ENCODE assay signal across 23 cellular contexts in the genomic region with DNA sequence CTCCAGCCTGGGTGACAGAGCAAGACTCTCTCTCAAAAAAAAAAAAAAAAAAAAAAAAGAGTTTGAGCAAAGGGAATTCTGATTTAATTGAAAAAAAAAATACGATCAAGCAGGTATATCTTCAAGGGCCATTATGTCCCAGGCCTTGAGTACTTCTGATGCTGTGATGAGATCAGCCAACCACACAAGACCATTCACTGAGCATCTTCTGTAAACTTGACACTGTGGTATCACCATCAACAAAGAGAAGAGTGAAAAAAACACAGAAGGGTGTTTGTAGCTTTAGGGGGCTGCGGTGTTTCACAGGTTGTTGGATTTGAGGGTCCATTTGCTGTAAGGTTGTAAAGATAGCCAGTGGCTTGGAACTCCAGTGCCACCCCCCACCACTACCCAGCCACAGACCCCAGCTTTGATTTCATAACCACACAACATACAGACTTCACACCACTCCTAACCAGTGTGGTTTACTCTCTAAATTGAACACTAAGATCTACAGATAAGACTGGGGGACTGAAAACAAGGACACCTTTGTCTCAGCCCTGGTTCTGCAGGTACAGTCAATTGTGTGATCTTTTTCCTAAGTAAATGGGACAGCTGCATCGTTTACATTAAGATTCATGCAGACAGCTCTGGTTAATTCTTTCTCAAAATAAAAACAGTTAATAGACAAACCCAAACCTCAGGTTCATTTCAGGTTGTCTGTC.
DNase-seq lines count a peak whose midpoint lies in the region; ATAC-seq and TF ChIP-seq lines count a peak whose summit lies in the region.
"Had no signal": no experiment of that assay in that cellular context is flagged by ENCODE, and none has a peak within 500 bp of the region (broad histone marks: within the 10 kb centered on the region; RNA-seq: fewer than 3 reads in every experiment).

No MANE protein-coding gene starts in this region.

- H2AFZ ChIP-seq in SK-N-SH (ENCODE audit: low read depth) = no peak overlapping the region

- H3K36me3 ChIP-seq in SK-N-SH (replicated peaks in 1 of 2; ENCODE audit: control insufficient read depth in 1 of 2, insufficient read depth in 2 of 2, low read length in 1 of 2) = no peaks in the 10 kb centered on the region
- H3K36me3 ChIP-seq: gastroesophageal sphincter, ovary, right lobe of liver, stomach had no signal

- H3K27ac Mint-ChIP-seq in immature natural killer cell (peak overlapping the region in 4 of 6 donors; percentile 16 to 65 (median 46)), endothelial cell (ENCODE audit: unreplicated experiment) (no peak overlapping the region)
- peak overlapping the region; percentile 51 for H3K27ac Mint-ChIP-seq in stimulated activated effector memory CD8-positive, alpha-beta T cell treated with anti-CD3 and anti-CD28 coated beads, Interleukin-12 subunit alpha, Interleukin-12 subunit beta, amount 100 ng/mL, for 72 hours
- H3K27ac Mint-ChIP-seq: CD8-positive, alpha-beta T cell; HFFc6; type B pancreatic cell had no signal

- no peak overlapping the region for H3K9ac ChIP-seq in SK-N-SH

- H3K9me3 ChIP-seq in SK-N-SH = no peaks in the 10 kb centered on the region
- H3K9me3 ChIP-seq: gastroesophageal sphincter, ovary, right lobe of liver, stomach had no signal

- CTCF ChIA-PET in SK-N-SH (lab: Yijun Ruan, JAX) = interaction anchor here (0.6 to 8.6 kb wide), 7 partner anchors 15 to 458 kb away, joined by 3 to 111 read pairs (median 3); no protein-coding TSS in a partner anchor

- H3K4me2 ChIP-seq in SK-N-SH = no peak overlapping the region

- no peaks in the 10 kb centered on the region for H3K79me2 ChIP-seq in SK-N-SH (ENCODE audit: insufficient read depth)

- POLR2A ChIA-PET in SK-N-SH (lab: Yijun Ruan, JAX) = no interaction called here

- H3K27me3 ChIP-seq in SK-N-SH (ENCODE audit: insufficient read depth) = no peaks in the 10 kb centered on the region
- H3K27me3 ChIP-seq: dorsolateral prefrontal cortex, gastroesophageal sphincter, ovary, right lobe of liver, stomach had no signal

- no peaks in the 10 kb centered on the region for H3F3A ChIP-seq in SK-N-SH (replicated peaks; ENCODE audit: insufficient read depth)

- no peaks in the 10 kb centered on the region for H4K20me1 ChIP-seq in SK-N-SH (ENCODE audit: insufficient read depth)

- H3K4me3 Mint-ChIP-seq in immature natural killer cell (peak overlapping the region in 3 of 5 donors; percentile 33 to 60 (median 42)), endothelial cell (ENCODE audit: unreplicated experiment) (no peak overlapping the region)
- no peak overlapping the region for H3K4me3 Mint-ChIP-seq in stimulated activated effector memory CD8-positive, alpha-beta T cell treated with anti-CD3 and anti-CD28 coated beads, Interleukin-12 subunit alpha, Interleukin-12 subunit beta, amount 100 ng/mL, for 72 hours
- H3K4me3 Mint-ChIP-seq: CD8-positive, alpha-beta T cell; HFFc6; type B pancreatic cell had no signal

- H3K36me3 Mint-ChIP-seq in immature natural killer cell (peaks cover 0 to 13% (median 12%) of the 10 kb centered on the region in 3 donors), endothelial cell (ENCODE audit: low read depth, unreplicated experiment) (no peaks in the 10 kb centered on the region)
- peaks cover 13% of the 10 kb centered on the region for H3K36me3 Mint-ChIP-seq in stimulated activated effector memory CD8-positive, alpha-beta T cell treated with anti-CD3 and anti-CD28 coated beads, Interleukin-12 subunit alpha, Interleukin-12 subunit beta, amount 100 ng/mL, for 72 hours
- H3K36me3 Mint-ChIP-seq: type B pancreatic cell had no signal

- no peak for TF ChIP-seq RAD21 in SK-N-SH (IDR thresholded peaks at IDR 0.05; ENCODE audit: low read length)

- TF ChIP-seq CTCF in endothelial cell (IDR thresholded peaks at IDR 0.05; ENCODE audit: unreplicated experiment) (no peak), SK-N-SH (IDR thresholded peaks at IDR 0.05) (no peak)

- H3K4me1 ChIP-seq in SK-N-SH (ENCODE audit: control insufficient read depth in 1 of 2, insufficient read depth in 2 of 2, low read depth in 1 of 2, low read length in 1 of 2) = no peaks in the 10 kb centered on the region; a peak in 1 of 4 replicates

- WGBS in SK-N-SH (ENCODE audit: low lambda C conversion rate) = 80% methylated on average over 3 of the region's 3 CpGs

- peaks cover 12 to 26% (median 20%) of the 10 kb centered on the region in 3 donors for H3K27me3 Mint-ChIP-seq in immature natural killer cell (ENCODE audit: low read depth in 3 of 3)
- H3K27me3 Mint-ChIP-seq in endothelial cell (ENCODE audit: unreplicated experiment) = peaks cover 1% of the 10 kb centered on the region
- H3K27me3 Mint-ChIP-seq: type B pancreatic cell had no signal

- TF ChIP-seq EP300 in SK-N-SH (IDR thresholded peaks at IDR 0.05; ENCODE audit: borderline replicate concordance in 1 of 2, low read depth in 1 of 2, low read length in 1 of 2) = no peak

- no peak overlapping the region for H3K4me3 ChIP-seq in SK-N-SH (ENCODE audit: low read depth in 2 of 2, low read length in 1 of 2)
- H3K4me3 ChIP-seq: dorsolateral prefrontal cortex, gastroesophageal sphincter, ovary, right lobe of liver, stomach had no signal

- DNase-seq in activated gamma-delta T cell treated with Interleukin-2 at 50 U/mL for 16 hours (peak; percentile 17), activated gamma-delta T cell (lab: John Stamatoyannopoulos, UW) (no peak), NCI-H146 (lab: John Stamatoyannopoulos, UW) (peak; percentile 65), immature natural killer cell (peak; percentile 66 to 74 (median 69)), endothelial cell (ENCODE audit: low spot score) (no peak), NCI-H226 (no peak), SK-N-SH (no peak)
- DNase-seq in stimulated activated effector memory CD8-positive, alpha-beta T cell treated with anti-CD3 and anti-CD28 coated beads, Interleukin-12 subunit alpha, Interleukin-12 subunit beta, amount 100 ng/mL, for 72 hours (ENCODE audit: low spot score in 2 of 2) = no peak
- DNase-seq: CD8-positive, alpha-beta T cell; dorsolateral prefrontal cortex; HFFc6; left ventricle myocardium superior; NCI-H1105; NCI-H2107; NCI-H774; ovary; stomach had no signal

- H3K4me1 Mint-ChIP-seq in immature natural killer cell = peaks cover 33 to 37% of the 10 kb centered on the region in 2 donors
- H3K4me1 Mint-ChIP-seq in stimulated activated effector memory CD8-positive, alpha-beta T cell treated with anti-CD3 and anti-CD28 coated beads, Interleukin-12 subunit alpha, Interleukin-12 subunit beta, amount 100 ng/mL, for 72 hours = peaks cover 30% of the 10 kb centered on the region
- H3K4me1 Mint-ChIP-seq in endothelial cell (ENCODE audit: unreplicated experiment) = no peaks in the 10 kb centered on the region

- no peaks in the 10 kb centered on the region for H3K9me2 ChIP-seq in SK-N-SH

- ATAC-seq in stimulated activated effector memory CD8-positive, alpha-beta T cell treated with anti-CD3 and anti-CD28 coated beads, Interleukin-12 subunit alpha, Interleukin-12 subunit beta, amount 100 ng/mL, for 72 hours = peak; percentile 51
- ATAC-seq: CD8-positive, alpha-beta T cell; esophagus mucosa; gastroesophageal sphincter; left ventricle myocardium superior; Panc1; right lobe of liver; SK-N-SH treated with all-trans-retinoic acid at 6 μM for 48 hours had no signal

- H3K27ac ChIP-seq in SK-N-SH (ENCODE audit: low read depth in 2 of 2, low read length in 1 of 2) = no peak overlapping the region
- H3K27ac ChIP-seq: dorsolateral prefrontal cortex, gastroesophageal sphincter, ovary, right lobe of liver, stomach had no signal

- no peaks in the 10 kb centered on the region for H3K9me3 Mint-ChIP-seq in immature natural killer cell
- H3K9me3 Mint-ChIP-seq in stimulated activated effector memory CD8-positive, alpha-beta T cell treated with anti-CD3 and anti-CD28 coated beads, Interleukin-12 subunit alpha, Interleukin-12 subunit beta, amount 100 ng/mL, for 72 hours = no peaks in the 10 kb centered on the region
- no peaks in the 10 kb centered on the region for H3K9me3 Mint-ChIP-seq in endothelial cell (ENCODE audit: unreplicated experiment)
- H3K9me3 Mint-ChIP-seq: CD8-positive, alpha-beta T cell; HFFc6; type B pancreatic cell had no signal

TF ChIP-seq in SK-N-SH, 30 proteins besides CTCF, POLR2A, EP300 and RAD21:
- TF ChIP-seq FOSL2 (IDR thresholded peaks at IDR 0.05; ENCODE audit: borderline replicate concordance, low read depth) = no peak
- TF ChIP-seq MXI1 (IDR thresholded peaks at IDR 0.05; ENCODE audit: low read depth, low read length) = no peak
- TF ChIP-seq TEAD4 (IDR thresholded peaks at IDR 0.05; ENCODE audit: borderline replicate concordance, insufficient read depth) = no peak
- no peak for TF ChIP-seq EZH2phosphoT487 (IDR thresholded peaks at IDR 0.05; ENCODE audit: borderline replicate concordance, low read depth)
- TF ChIP-seq SMC3 (IDR thresholded peaks at IDR 0.05; ENCODE audit: low read depth, low read length) = no peak
- TF ChIP-seq GATA2 (CRISPR knock-in tag; IDR thresholded peaks at IDR 0.05) = no peak
- TF ChIP-seq SIN3A (IDR thresholded peaks at IDR 0.05; ENCODE audit: borderline replicate concordance, low read depth, low read length) = no peak
- TF ChIP-seq RFX5 (IDR thresholded peaks at IDR 0.05; ENCODE audit: low read length) = no peak
- no peak for TF ChIP-seq TAF1 (IDR thresholded peaks at IDR 0.05; ENCODE audit: borderline replicate concordance, low read depth, low read length)
- no peak for TF ChIP-seq RCOR1 (IDR thresholded peaks at IDR 0.05; ENCODE audit: low read length)
- no peak for TF ChIP-seq ELF1 (IDR thresholded peaks at IDR 0.05)
- TF ChIP-seq FOXJ3 (CRISPR knock-in tag; IDR thresholded peaks at IDR 0.05) = no peak
- TF ChIP-seq MEF2A (IDR thresholded peaks at IDR 0.05; ENCODE audit: borderline replicate concordance, low read depth) = no peak

Comparison
In these comparisons a context has a peak if more than half of its experiments do, and no peak if none do; other contexts are left out.
1. DNase-seq: peak in activated gamma-delta T cell treated with Interleukin-2 at 50 U/mL for 16 hours (single experiment), NCI-H146 (single experiment) and immature natural killer cell (3 of 3); none in activated gamma-delta T cell (single experiment), stimulated activated effector memory CD8-positive, alpha-beta T cell treated with anti-CD3 and anti-CD28 coated beads, Interleukin-12 subunit alpha, Interleukin-12 subunit beta, amount 100 ng/mL, for 72 hours (0 of 2), endothelial cell (single experiment), NCI-H226 (single experiment) and SK-N-SH (single experiment).
2. H3K4me3 Mint-ChIP-seq: peak in immature natural killer cell (3 of 5); none in stimulated activated effector memory CD8-positive, alpha-beta T cell treated with anti-CD3 and anti-CD28 coated beads, Interleukin-12 subunit alpha, Interleukin-12 subunit beta, amount 100 ng/mL, for 72 hours (single experiment) and endothelial cell (single experiment).